In the genomic region with DNA sequence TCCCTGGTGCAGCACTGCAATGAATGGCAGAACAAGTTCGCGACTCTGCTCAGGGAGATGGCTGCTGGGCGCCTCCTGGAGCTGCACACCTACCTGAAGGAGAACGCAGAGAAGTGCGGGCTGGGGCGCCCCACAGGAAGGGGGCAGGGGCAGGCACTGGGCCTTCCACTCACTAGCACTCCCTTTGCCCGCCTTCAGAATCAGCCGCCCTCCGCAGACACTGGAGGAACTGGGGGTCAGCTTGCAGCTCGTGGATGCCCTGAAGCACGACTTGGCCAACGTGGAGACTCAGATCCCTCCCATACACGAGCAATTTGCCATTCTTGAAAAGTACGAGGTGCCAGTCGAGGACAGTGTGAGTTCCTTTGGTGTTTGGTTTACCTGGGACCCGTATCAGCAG, we compare ENCODE assay signal across 35 cellular contexts. TPM values are rescaled to one million over a fixed set of nuclear protein-coding genes. Genes with fewer than 3 reads are reported as not detected.
"Had no signal": no experiment of that assay in that cellular context is flagged by ENCODE, and none has a peak within 500 bp of the region (broad histone marks: within the 10 kb centered on the region; RNA-seq: fewer than 3 reads in every experiment).

No MANE protein-coding gene starts in this region.

- ATAC-seq: activated CD4-positive, alpha-beta T cell treated with anti-CD3 and anti-CD28 coated beads for 36 hours; activated naive CD4-positive, alpha-beta T cell treated with anti-CD3 and anti-CD28 coated beads, Interleukin-2, amount 50 U/mL, for 72 hours; activated T-cell treated with anti-CD3 and anti-CD28 coated beads, Interleukin-2, amount 50 U/mL, for 72 hours; esophagus mucosa; T-helper 17 cell had no signal

- H3K27me3 ChIP-seq: ascending aorta, breast epithelium, cardiac muscle cell, dorsolateral prefrontal cortex had no signal

- H3K4me1 ChIP-seq: ascending aorta, breast epithelium had no signal

- H3K9me3 Mint-ChIP-seq: activated CD4-positive, alpha-beta memory T cell treated with anti-CD3 and anti-CD28 coated beads, Interleukin-2, amount 10 ng/mL, durations not matched to agents 7 days and 5 days; activated CD4-positive, alpha-beta T cell treated with anti-CD3 and anti-CD28 coated beads, Interleukin-2, amount 10 ng/mL, durations not matched to agents 7 days and 5 days; activated naive CD4-positive, alpha-beta T cell treated with anti-CD3 and anti-CD28 coated beads, Interleukin-2, amount 10 ng/mL, durations not matched to agents 7 days and 5 days; activated naive CD4-positive, alpha-beta T cell treated with anti-CD3 and anti-CD28 coated beads, Interleukin-2, amount 50 U/mL, for 72 hours; activated naive CD8-positive, alpha-beta T cell treated with anti-CD3 and anti-CD28 coated beads, Interleukin-2, amount 10 ng/mL, durations not matched to agents 7 days and 5 days; activated T-cell treated with anti-CD3 and anti-CD28 coated beads, Interleukin-2, amount 50 U/mL, for 24 hours; activated T-cell treated with anti-CD3 and anti-CD28 coated beads, Interleukin-2, amount 50 U/mL, for 72 hours; dendritic cell treated with granulocyte-macrophage colony-stimulating factor and Interleukin-4, amounts not matched to agents 40 ng/mL and 50 ng/mL, for 4 days; T-helper 2 cell treated with Interferon-gamma antibody and Interleukin-4, amounts not matched to agents 5 μg/mL and 100 μg/mL, for 36 hours had no signal

- H3K9me3 ChIP-seq: ascending aorta, breast epithelium had no signal

- H3K4me3 Mint-ChIP-seq: activated CD4-positive, alpha-beta memory T cell treated with anti-CD3 and anti-CD28 coated beads, Interleukin-2, amount 10 ng/mL, durations not matched to agents 7 days and 5 days; activated CD4-positive, alpha-beta T cell treated with anti-CD3 and anti-CD28 coated beads for 36 hours; activated CD4-positive, alpha-beta T cell treated with anti-CD3 and anti-CD28 coated beads, Interleukin-2, amount 10 ng/mL, durations not matched to agents 7 days and 5 days; activated naive CD4-positive, alpha-beta T cell treated with anti-CD3 and anti-CD28 coated beads, Interleukin-2, amount 10 ng/mL, durations not matched to agents 7 days and 5 days; activated naive CD8-positive, alpha-beta T cell treated with anti-CD3 and anti-CD28 coated beads, Interleukin-2, amount 10 ng/mL, durations not matched to agents 7 days and 5 days; activated T-cell treated with anti-CD3 and anti-CD28 coated beads, Interleukin-2, amount 50 U/mL, for 24 hours; activated T-cell treated with anti-CD3 and anti-CD28 coated beads, Interleukin-2, amount 50 U/mL, for 72 hours; brain; dendritic cell treated with granulocyte-macrophage colony-stimulating factor and Interleukin-4, amounts not matched to agents 40 ng/mL and 50 ng/mL, for 4 days; endodermal cell; T-helper 17 cell; T-helper 2 cell treated with Interferon-gamma antibody and Interleukin-4, amounts not matched to agents 5 μg/mL and 100 μg/mL, for 36 hours had no signal

- H3K4me1 Mint-ChIP-seq: activated CD4-positive, alpha-beta memory T cell treated with anti-CD3 and anti-CD28 coated beads, Interleukin-2, amount 10 ng/mL, durations not matched to agents 7 days and 5 days; activated CD4-positive, alpha-beta T cell treated with anti-CD3 and anti-CD28 coated beads for 36 hours; activated naive CD4-positive, alpha-beta T cell treated with anti-CD3 and anti-CD28 coated beads, Interleukin-2, amount 10 ng/mL, durations not matched to agents 7 days and 5 days had no signal

- H3K4me3 ChIP-seq: ascending aorta, breast epithelium, cardiac muscle cell, coronary artery, dorsolateral prefrontal cortex had no signal

- H3K27ac ChIP-seq: ascending aorta, breast epithelium, cardiac muscle cell, coronary artery, dorsolateral prefrontal cortex, WERI-Rb-1 had no signal

- DNase-seq: activated CD4-positive, alpha-beta memory T cell treated with anti-CD3 and anti-CD28 coated beads, Interleukin-2, amount 10 ng/mL, durations not matched to agents 7 days and 5 days; activated CD4-positive, alpha-beta T cell treated with anti-CD3 and anti-CD28 coated beads for 36 hours; activated CD4-positive, alpha-beta T cell treated with anti-CD3 and anti-CD28 coated beads, Interleukin-2, amount 10 ng/mL, durations not matched to agents 7 days and 5 days; activated CD4-positive, alpha-beta T cell treated with anti-CD3 and anti-CD28 coated beads, Interleukin-2, amount 50 U/mL, for 4 hours; activated CD4-positive, CD25-positive, alpha-beta regulatory T cell; activated CD4-positive, CD25-positive, alpha-beta regulatory T cell treated with anti-CD3 and anti-CD28 coated beads, Interleukin-2, amount 50 U/mL, for 72 hours; activated CD8-positive, alpha-beta memory T cell treated with anti-CD3 and anti-CD28 coated beads, Interleukin-2, amount 50 U/mL, for 48 hours; activated gamma-delta T cell; activated naive CD4-positive, alpha-beta T cell; activated naive CD4-positive, alpha-beta T cell treated with anti-CD3 and anti-CD28 coated beads, Interleukin-2, amount 10 ng/mL, durations not matched to agents 7 days and 5 days; activated naive CD8-positive, alpha-beta T cell treated with anti-CD3 and anti-CD28 coated beads, Interleukin-2, amount 10 ng/mL, durations not matched to agents 7 days and 5 days; activated T-cell treated with anti-CD3 and anti-CD28 coated beads for 4 hours; activated T-cell treated with anti-CD3 and anti-CD28 coated beads, Interleukin-2, amount 50 U/mL, for 24 hours; activated T-cell treated with anti-CD3 and anti-CD28 coated beads, Interleukin-2, amount 50 U/mL, for 72 hours; central memory CD4-positive, alpha-beta T cell; cerebellar nuclear complex; dorsolateral prefrontal cortex; effector memory CD4-positive, alpha-beta T cell; endodermal cell; foreskin fibroblast; head of caudate nucleus; T-helper 1 cell; T-helper 17 cell; T1000; WERI-Rb-1 had no signal

- H3K36me3 ChIP-seq: ascending aorta, breast epithelium, cardiac muscle cell, WERI-Rb-1 had no signal

- H3K27ac Mint-ChIP-seq: activated CD4-positive, alpha-beta memory T cell treated with anti-CD3 and anti-CD28 coated beads, Interleukin-2, amount 10 ng/mL, durations not matched to agents 7 days and 5 days; activated CD4-positive, alpha-beta T cell treated with anti-CD3 and anti-CD28 coated beads for 36 hours; activated CD4-positive, alpha-beta T cell treated with anti-CD3 and anti-CD28 coated beads, Interleukin-2, amount 10 ng/mL, durations not matched to agents 7 days and 5 days; activated naive CD4-positive, alpha-beta T cell treated with anti-CD3 and anti-CD28 coated beads, Interleukin-2, amount 10 ng/mL, durations not matched to agents 7 days and 5 days; activated naive CD4-positive, alpha-beta T cell treated with anti-CD3 and anti-CD28 coated beads, Interleukin-2, amount 50 U/mL, for 72 hours; activated naive CD8-positive, alpha-beta T cell treated with anti-CD3 and anti-CD28 coated beads, Interleukin-2, amount 10 ng/mL, durations not matched to agents 7 days and 5 days; activated T-cell treated with anti-CD3 and anti-CD28 coated beads, Interleukin-2, amount 50 U/mL, for 24 hours; activated T-cell treated with anti-CD3 and anti-CD28 coated beads, Interleukin-2, amount 50 U/mL, for 72 hours; brain; dendritic cell treated with granulocyte-macrophage colony-stimulating factor and Interleukin-4, amounts not matched to agents 40 ng/mL and 50 ng/mL, for 4 days; endodermal cell; T-helper 17 cell; T-helper 2 cell treated with Interferon-gamma antibody and Interleukin-4, amounts not matched to agents 5 μg/mL and 100 μg/mL, for 36 hours had no signal

- H3K36me3 Mint-ChIP-seq: activated naive CD4-positive, alpha-beta T cell treated with anti-CD3 and anti-CD28 coated beads, Interleukin-2, amount 10 ng/mL, durations not matched to agents 7 days and 5 days; activated naive CD4-positive, alpha-beta T cell treated with anti-CD3 and anti-CD28 coated beads, Interleukin-2, amount 50 U/mL, for 72 hours; activated naive CD8-positive, alpha-beta T cell treated with anti-CD3 and anti-CD28 coated beads, Interleukin-2, amount 10 ng/mL, durations not matched to agents 7 days and 5 days had no signal

RNA-seq across cellular contexts. Expression of a gene that starts 46.4 kb away (rescaled TPM):
- total RNA-seq: activated CD4-positive, alpha-beta memory T cell treated with anti-CD3 and anti-CD28 coated beads, Interleukin-2, amount 10 ng/mL, durations not matched to agents 7 days and 5 days; activated CD4-positive, alpha-beta T cell treated with anti-CD3 and anti-CD28 coated beads for 36 hours; activated CD4-positive, alpha-beta T cell treated with anti-CD3 and anti-CD28 coated beads, Interleukin-2, amount 10 ng/mL, durations not matched to agents 7 days and 5 days; activated naive CD8-positive, alpha-beta T cell treated with anti-CD3 and anti-CD28 coated beads, Interleukin-2, amount 10 ng/mL, durations not matched to agents 7 days and 5 days; epithelial cell of proximal tubule had no signal

RNA-seq across cellular contexts. Expression of a gene that starts 58.9 kb away (rescaled TPM):
- total RNA-seq: activated CD4-positive, alpha-beta memory T cell treated with anti-CD3 and anti-CD28 coated beads, Interleukin-2, amount 10 ng/mL, durations not matched to agents 7 days and 5 days; activated CD4-positive, alpha-beta T cell treated with anti-CD3 and anti-CD28 coated beads for 36 hours; activated CD4-positive, alpha-beta T cell treated with anti-CD3 and anti-CD28 coated beads, Interleukin-2, amount 10 ng/mL, durations not matched to agents 7 days and 5 days; activated naive CD4-positive, alpha-beta T cell treated with anti-CD3 and anti-CD28 coated beads, Interleukin-2, amount 50 U/mL, for 72 hours; activated naive CD8-positive, alpha-beta T cell treated with anti-CD3 and anti-CD28 coated beads, Interleukin-2, amount 10 ng/mL, durations not matched to agents 7 days and 5 days; activated T-cell treated with anti-CD3 and anti-CD28 coated beads, Interleukin-2, amount 50 U/mL, for 72 hours; ascending aorta; T-helper 17 cell had no signal
